25 cellular contexts compared by ENCODE assay signal in the genomic region with DNA sequence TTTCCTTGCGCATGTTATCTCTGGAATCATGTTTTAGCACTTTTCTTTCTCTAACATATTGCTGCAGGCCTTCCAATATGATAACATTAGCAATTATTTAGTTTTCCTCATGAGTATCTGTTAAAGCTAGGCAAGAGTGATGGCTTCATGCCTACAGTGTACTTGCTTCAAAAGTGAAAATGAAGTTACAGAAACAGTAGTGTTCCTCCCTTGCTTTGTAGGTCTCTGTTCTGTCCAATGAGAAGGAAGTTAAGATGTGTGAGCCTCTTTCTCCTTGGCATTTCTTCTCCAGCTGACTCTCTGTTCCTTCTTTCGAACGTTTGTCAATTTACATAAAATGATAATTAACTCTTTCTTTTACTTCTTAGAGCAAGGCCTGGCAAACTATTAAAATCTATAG. TPM values are rescaled to one million over a fixed set of nuclear protein-coding genes. Genes with fewer than 3 reads are reported as not detected.
"Had no signal": no experiment of that assay in that cellular context is flagged by ENCODE, and none has a peak within 500 bp of the region (broad histone marks: within the 10 kb centered on the region; RNA-seq: fewer than 3 reads in every experiment).

No MANE protein-coding gene starts in this region.

- H3K27me3 ChIP-seq: brain microvascular endothelial cell, foreskin keratinocyte, neutrophil, sigmoid colon, upper lobe of left lung had no signal

- H3K27ac ChIP-seq: brain microvascular endothelial cell, epithelial cell of prostate, foreskin keratinocyte, neutrophil, parathyroid adenoma, sigmoid colon, thoracic aorta, upper lobe of left lung had no signal

- H3K9me3 ChIP-seq: neutrophil, sigmoid colon, thoracic aorta, upper lobe of left lung had no signal

- H3K36me3 ChIP-seq: brain microvascular endothelial cell, neutrophil, sigmoid colon, thoracic aorta, upper lobe of left lung had no signal

- H3K79me2 ChIP-seq: parathyroid adenoma had no signal

- H3K9ac ChIP-seq: parathyroid adenoma had no signal

- DNase-seq: activated CD4-positive, alpha-beta memory T cell treated with anti-CD3 and anti-CD28 coated beads, Interleukin-2, amount 10 ng/mL, durations not matched to agents 7 days and 5 days; activated CD4-positive, alpha-beta T cell treated with anti-CD3 and anti-CD28 coated beads for 48 hours; activated CD4-positive, CD25-positive, alpha-beta regulatory T cell; activated CD8-positive, alpha-beta memory T cell treated with anti-CD3 and anti-CD28 coated beads, Interleukin-2, amount 10 ng/mL, durations not matched to agents 7 days and 5 days; activated effector memory CD4-positive, alpha-beta T cell treated with Interleukin-2 at 50 U/mL for 16 hours; activated naive CD4-positive, alpha-beta T cell treated with anti-CD3 and anti-CD28 coated beads, Interleukin-2, amount 50 U/mL, for 16 hours; aorta; brain microvascular endothelial cell; central memory CD4-positive, alpha-beta T cell; endodermal cell; foreskin keratinocyte; glutamatergic neuron; hippocampal formation; islet precursor cell; sigmoid colon; stimulated activated CD4-positive, alpha-beta T cell treated with anti-CD3 and anti-CD28 coated beads, Interleukin-4, amount 100 ng/mL, for 24 hours; T-helper 9 cell; upper lobe of left lung had no signal

- H3K4me3 ChIP-seq: lung, sigmoid colon, thoracic aorta, upper lobe of left lung had no signal

- H2AFZ ChIP-seq: parathyroid adenoma had no signal

- H3K4me1 ChIP-seq: foreskin keratinocyte, parathyroid adenoma, sigmoid colon, upper lobe of left lung had no signal

- ATAC-seq: activated CD8-positive, alpha-beta memory T cell treated with anti-CD3 and anti-CD28 coated beads, Interleukin-2, amount 10 ng/mL, durations not matched to agents 7 days and 5 days; foreskin keratinocyte; natural killer cell treated with Interleukin-12 subunit alpha and Interleukin-12 subunit beta and Interleukin-15 and Interleukin-18, amount 100 ng/mL, for 72 hours; stimulated activated effector memory CD8-positive, alpha-beta T cell treated with anti-CD3 and anti-CD28 coated beads, Interleukin-12 subunit alpha, Interleukin-12 subunit beta, amount 100 ng/mL, for 72 hours had no signal

RNA-seq across cellular contexts. Expression of a gene that starts 22.2 kb away (rescaled TPM):
- total RNA-seq: activated CD4-positive, alpha-beta memory T cell treated with anti-CD3 and anti-CD28 coated beads, Interleukin-2, amount 10 ng/mL, durations not matched to agents 7 days and 5 days; activated CD8-positive, alpha-beta memory T cell treated with anti-CD3 and anti-CD28 coated beads, Interleukin-2, amount 10 ng/mL, durations not matched to agents 7 days and 5 days; natural killer cell treated with Interleukin-12 subunit alpha and Interleukin-12 subunit beta and Interleukin-15 and Interleukin-18, amount 100 ng/mL, for 72 hours had no signal

RNA-seq across cellular contexts. Expression of a gene that starts 22.3 kb away (rescaled TPM):
- total RNA-seq: activated CD4-positive, alpha-beta memory T cell treated with anti-CD3 and anti-CD28 coated beads, Interleukin-2, amount 10 ng/mL, durations not matched to agents 7 days and 5 days; activated CD8-positive, alpha-beta memory T cell treated with anti-CD3 and anti-CD28 coated beads, Interleukin-2, amount 10 ng/mL, durations not matched to agents 7 days and 5 days; aorta; endodermal cell; foreskin keratinocyte; natural killer cell treated with Interleukin-12 subunit alpha and Interleukin-12 subunit beta and Interleukin-15 and Interleukin-18, amount 100 ng/mL, for 72 hours; thoracic aorta had no signal
